8 cellular contexts compared by ENCODE assay signal in the genomic region with DNA sequence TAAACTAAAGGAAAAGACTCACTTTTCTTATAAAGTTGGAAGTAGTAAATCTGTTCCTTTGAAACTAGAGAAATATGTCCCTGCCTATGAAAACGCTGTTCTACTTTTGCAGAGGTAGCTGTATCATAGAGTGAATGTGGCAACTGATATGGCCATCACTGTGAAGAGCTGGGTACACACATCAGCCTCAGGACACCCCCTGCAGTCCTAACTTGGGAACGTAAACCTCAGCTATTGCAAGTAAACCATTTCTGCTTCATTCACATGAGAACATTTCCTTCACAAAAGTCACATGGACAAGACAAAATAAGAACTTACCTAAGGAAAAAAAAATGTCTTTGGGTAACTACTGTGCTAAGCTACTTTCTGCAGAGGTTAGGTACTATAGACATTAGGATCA.
A peak's percentile ranks its signal among the peaks of the same experiment; 100 is the strongest.
DNase-seq lines count a peak whose midpoint lies in the region; ATAC-seq and TF ChIP-seq lines count a peak whose summit lies in the region.

No MANE protein-coding gene starts in this region.

- H3K9ac ChIP-seq in Karpas-422 (ENCODE audit: low read length) = no peak overlapping the region

- no peaks in the 10 kb centered on the region for H4K20me1 ChIP-seq in Karpas-422 (ENCODE audit: insufficient read depth, low read depth, low read length)

- POLR2A ChIA-PET in A673 (lab: Charles Lee; ENCODE audit: low non-redundant PET) = no interaction called here

- H3K4me2 ChIP-seq in Karpas-422 (ENCODE audit: low read depth, low read length, poor library complexity, severe bottlenecking) = no peak overlapping the region

- no peaks in the 10 kb centered on the region for H3K4me1 ChIP-seq in A673 (ENCODE audit: insufficient read depth, low read length, poor library complexity, severe bottlenecking)
- H3K4me1 ChIP-seq in prostate gland (replicated peaks) = no peaks in the 10 kb centered on the region
- no peaks in the 10 kb centered on the region for H3K4me1 ChIP-seq in Karpas-422 (ENCODE audit: low read length)

- BruUV-seq in A673 (replicated peaks; lab: Mats Ljungman, UMichigan) = no TSS peak

- CTCF ChIA-PET in A673 (lab: Charles Lee) = no interaction called here

- TF ChIP-seq POLR2A in prostate gland (IDR thresholded peaks at IDR 0.05) = no peak

- no peak overlapping the region for H3K4me3 ChIP-seq in A673 (ENCODE audit: low read depth, low read length, poor library complexity, severe bottlenecking)
- no peak overlapping the region for H3K4me3 ChIP-seq in epithelial cell of proximal tubule (ENCODE audit: low read depth, low read length)
- no peak overlapping the region for H3K4me3 ChIP-seq in prostate gland
- no peak overlapping the region for H3K4me3 ChIP-seq in Karpas-422 (ENCODE audit: low read length)

- H3K27me3 ChIP-seq in A673 (replicated peaks; ENCODE audit: insufficient read depth, low read depth, low read length, poor library complexity) (no peaks in the 10 kb centered on the region), prostate gland (replicated peaks; ENCODE audit: insufficient read depth) (no peaks in the 10 kb centered on the region), Karpas-422 (ENCODE audit: low read length) (no peaks in the 10 kb centered on the region)

- intact Hi-C loops in A673 (cut with micrococcal nuclease; ENCODE audit: unreplicated experiment) (no loop called here), prostate gland (cut with DNase I) (no loop called here)

- 36% methylated on average over 2 of the region's 2 CpGs for WGBS in prostate gland

- DNase-seq in A673 (ENCODE audit: low spot score) = peak; percentile 35
- peak; percentile 62 for DNase-seq in OCI-M1 (lab: John Stamatoyannopoulos, UW)
- DNase-seq in epithelial cell of proximal tubule (ENCODE audit: low read depth) = peak; percentile 15
- peak; percentile 24 for DNase-seq in superior temporal gyrus (ENCODE audit: extremely low spot score)
- DNase-seq in prostate gland (ENCODE audit: low spot score) = no peak
- DNase-seq in Karpas-422 = no peak

- peak; percentile 60 for ATAC-seq in GM18868 (IDR thresholded peaks at IDR 0.05; ENCODE audit: unreplicated experiment)
- no peak for ATAC-seq in HG03159 (IDR thresholded peaks at IDR 0.05; ENCODE audit: unreplicated experiment)

- no peak overlapping the region for H3K27ac ChIP-seq in A673 (ENCODE audit: low read depth, low read length, poor library complexity, severe bottlenecking)
- no peak overlapping the region for H3K27ac ChIP-seq in prostate gland
- H3K27ac ChIP-seq in Karpas-422 (ENCODE audit: low read length) = no peak overlapping the region

- TF ChIP-seq CTCF in A673 (conservative IDR thresholded peaks at IDR 0.05; ENCODE audit: low read depth, low read length) (peak; percentile 47), epithelial cell of proximal tubule (conservative IDR thresholded peaks at IDR 0.05; ENCODE audit: low read depth, low read length) (peak; percentile 66), prostate gland (IDR thresholded peaks at IDR 0.05) (no peak)

- H3K36me3 ChIP-seq in A673 (ENCODE audit: insufficient read depth, low read length, poor library complexity, severe bottlenecking) = no peaks in the 10 kb centered on the region
- H3K36me3 ChIP-seq in prostate gland = no peaks in the 10 kb centered on the region
- H3K36me3 ChIP-seq in Karpas-422 (ENCODE audit: insufficient read depth, low read length) = no peaks in the 10 kb centered on the region

- no peaks in the 10 kb centered on the region for H3K9me3 ChIP-seq in A673 (ENCODE audit: low read depth, low read length, poor library complexity, severe bottlenecking)
- no peaks in the 10 kb centered on the region for H3K9me3 ChIP-seq in prostate gland
- H3K9me3 ChIP-seq in Karpas-422 (ENCODE audit: low read length) = no peaks in the 10 kb centered on the region; the same call in 1 of the 2 replicates

- H3K79me2 ChIP-seq in Karpas-422 (ENCODE audit: low read length) = no peaks in the 10 kb centered on the region

- H2AFZ ChIP-seq in Karpas-422 (ENCODE audit: low read length) = no peak overlapping the region

- no peaks in the 10 kb centered on the region for H3K9me2 ChIP-seq in Karpas-422 (replicated peaks; ENCODE audit: insufficient read depth, low read length)

Comparison
In these comparisons a context has a peak if more than half of its experiments do, and no peak if none do; other contexts are left out.
1. DNase-seq: peak in A673 (single experiment), OCI-M1 (single experiment), epithelial cell of proximal tubule (single experiment) and superior temporal gyrus (single experiment); none in prostate gland (single experiment) and Karpas-422 (single experiment).
2. CTCF ChIP-seq: peak in A673 (single experiment) and epithelial cell of proximal tubule (single experiment); none in prostate gland (0 of 4).